In the genomic region with DNA sequence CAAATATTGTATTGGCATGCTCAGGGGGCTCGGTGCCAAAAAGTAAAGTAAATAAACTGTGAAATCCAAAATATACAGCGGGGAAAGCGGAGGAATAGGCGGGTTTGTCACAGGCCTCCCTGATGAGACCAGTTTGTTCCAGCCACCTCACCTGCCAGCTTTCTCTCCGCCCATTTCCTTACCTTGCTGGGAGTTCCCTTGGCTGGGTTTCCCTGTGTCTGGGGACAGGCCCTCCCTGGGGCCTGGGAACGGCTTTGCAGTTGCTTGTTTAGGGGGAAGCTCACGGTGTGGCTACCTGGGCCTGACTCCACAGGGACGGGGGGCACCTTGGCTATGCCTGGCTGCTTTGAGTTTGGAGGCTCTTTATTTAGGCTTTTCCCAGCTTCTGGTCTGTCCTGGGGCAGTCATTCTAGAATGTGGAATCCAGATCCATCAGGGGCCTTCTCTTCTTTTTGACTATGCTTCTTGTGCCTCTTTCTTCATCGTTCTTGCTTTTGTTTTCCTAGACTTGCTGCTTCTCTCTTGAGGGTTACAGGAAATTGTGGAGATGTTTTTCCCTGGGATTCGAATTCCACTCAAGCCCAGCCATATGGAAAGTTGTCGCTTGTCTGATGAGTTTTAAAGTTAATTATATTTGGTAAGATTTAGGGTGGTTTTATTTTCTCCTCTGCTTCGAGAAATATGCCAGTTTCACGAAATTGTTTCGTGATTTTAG, we compare ENCODE assay signal across 9 cellular contexts. TPM values are rescaled to one million over a fixed set of nuclear protein-coding genes. Genes with fewer than 3 reads are reported as not detected.
DNase-seq lines count a peak whose midpoint lies in the region; ATAC-seq and TF ChIP-seq lines count a peak whose summit lies in the region.
"Had no signal": no experiment of that assay in that cellular context is flagged by ENCODE, and none has a peak within 500 bp of the region (broad histone marks: within the 10 kb centered on the region; RNA-seq: fewer than 3 reads in every experiment).

No MANE protein-coding gene starts in this region.

- no peaks in the 10 kb centered on the region for H3K9me3 Mint-ChIP-seq in mesothelial cell of epicardium
- H3K9me3 Mint-ChIP-seq: stimulated activated naive B cell treated with anti-CD40 and anti-IgM and Interleukin-4, amounts not matched to agents 10 μg/mL and 1 μg/mL and 100 μg/mL, for 72 hours had no signal

- H3K4me1 ChIP-seq in heart left ventricle (peaks cover 0 to 41% (median 5%) of the 10 kb centered on the region in 12 donors), right cardiac atrium (ENCODE audit: control insufficient read depth, insufficient read depth, low read length) (no peaks in the 10 kb centered on the region), breast epithelium (peaks cover 0 to 5% of the 10 kb centered on the region in 2 donors), vagina (peaks cover 39% of the 10 kb centered on the region)

- TF ChIP-seq POLR2A in heart left ventricle (IDR thresholded peaks at IDR 0.05) (no peak), breast epithelium (IDR thresholded peaks at IDR 0.05) (no peak), vagina (IDR thresholded peaks at IDR 0.05) (no peak)

- peak overlapping the region; percentile 98 for H3K27ac Mint-ChIP-seq in mesothelial cell of epicardium

- peak overlapping the region in 6 of 12 donors; percentile 23 to 87 (median 70) for H3K27ac ChIP-seq in heart left ventricle
- H3K27ac ChIP-seq in right cardiac atrium (ENCODE audit: low read length): no peak overlapping the region
- H3K27ac ChIP-seq in breast epithelium: peak overlapping the region in 1 of 2 donors; percentile 89
- H3K27ac ChIP-seq in vagina: peak overlapping the region; percentile 89

- whole genome bisulfite sequencing in heart left ventricle, 4 donors: 60 to 70% (median 64%) methylated on average over 14 of the region's 14 CpGs
- 57% methylated on average over 14 of the region's 14 CpGs for WGBS in right cardiac atrium

- peaks cover 19 to 93% (median 51%) of the 10 kb centered on the region in 9 donors for H3K27me3 ChIP-seq in heart left ventricle
- H3K27me3 ChIP-seq in right cardiac atrium (ENCODE audit: control insufficient read depth, insufficient read depth): no peaks in the 10 kb centered on the region
- H3K27me3 ChIP-seq in breast epithelium: peaks cover 0 to 34% of the 10 kb centered on the region in 2 donors
- no peaks in the 10 kb centered on the region for H3K27me3 ChIP-seq in vagina

- peak overlapping the region; percentile 89 for H3K4me3 Mint-ChIP-seq in mesothelial cell of epicardium

- no peaks in the 10 kb centered on the region for H3K36me3 Mint-ChIP-seq in mesothelial cell of epicardium
- H3K36me3 Mint-ChIP-seq: stimulated activated naive B cell treated with anti-CD40 and anti-IgM and Interleukin-4, amounts not matched to agents 10 μg/mL and 1 μg/mL and 100 μg/mL, for 72 hours had no signal

- H3K4me3 ChIP-seq in heart left ventricle (peak overlapping the region in 10 of 12 donors; percentile 45 to 71 (median 55)), right cardiac atrium (ENCODE audit: low read length) (no peak overlapping the region), breast epithelium (peak overlapping the region; percentile 50 to 78 (median 59)), vagina (peak overlapping the region; percentile 53 to 60)

- intact Hi-C loops in heart left ventricle (cut with DNase I): loop anchor here in 3 of 10 donors (5.0 to 10.0 kb wide), 5 partner anchors 127 to 337 kb away; no protein-coding TSS in a partner anchor
- intact Hi-C loops in right cardiac atrium (cut with DNase I): no loop called here
- intact Hi-C loops in breast epithelium (cut with DNase I; ENCODE audit: low total_unique reads): no loop called here
- intact Hi-C loops in vagina (cut with DNase I): no loop called here

- H3K36me3 ChIP-seq in heart left ventricle (no peaks in the 10 kb centered on the region), breast epithelium (no peaks in the 10 kb centered on the region), vagina (no peaks in the 10 kb centered on the region)

- no peak for ATAC-seq in heart left ventricle
- ATAC-seq in right cardiac atrium: no peak
- ATAC-seq in HG03354 (IDR thresholded peaks at IDR 0.05; ENCODE audit: poor library complexity, severe bottlenecking, unreplicated experiment): no peak
- no peak for ATAC-seq in HG03521 (IDR thresholded peaks at IDR 0.05; ENCODE audit: unreplicated experiment)
- ATAC-seq: stimulated activated naive B cell treated with anti-CD40 and anti-IgM and Interleukin-4, amounts not matched to agents 10 μg/mL and 1 μg/mL and 100 μg/mL, for 72 hours had no signal

- H3K27me3 Mint-ChIP-seq in mesothelial cell of epicardium (ENCODE audit: low read depth): no peaks in the 10 kb centered on the region

- peaks cover 68% of the 10 kb centered on the region for H3K4me1 Mint-ChIP-seq in mesothelial cell of epicardium

- peak in 1 of 5 donors; percentile 32 for DNase-seq in heart left ventricle
- DNase-seq in right cardiac atrium: no peak
- DNase-seq in breast epithelium (ENCODE audit: low spot score in 2 of 2): no peak
- no peak for DNase-seq in mesothelial cell of epicardium (ENCODE audit: low spot score in 2 of 2, unreplicated experiment in 2 of 2)
- peak in 1 of 2 donors; percentile 88 for DNase-seq in vagina (ENCODE audit: extremely low spot score in 2 of 2)
- DNase-seq in SK-N-DZ (ENCODE audit: low spot score): no peak
- DNase-seq: stimulated activated naive B cell treated with anti-CD40 and anti-IgM and Interleukin-4, amounts not matched to agents 10 μg/mL and 1 μg/mL and 100 μg/mL, for 72 hours had no signal

- H3K9me3 ChIP-seq in heart left ventricle (no peaks in the 10 kb centered on the region), right cardiac atrium (ENCODE audit: control insufficient read depth, low read length) (no peaks in the 10 kb centered on the region), breast epithelium (no peaks in the 10 kb centered on the region), vagina (no peaks in the 10 kb centered on the region)

- no peak for TF ChIP-seq CTCF in heart left ventricle (IDR thresholded peaks at IDR 0.05)
- TF ChIP-seq CTCF in breast epithelium (IDR thresholded peaks at IDR 0.05): no peak
- TF ChIP-seq CTCF in mesothelial cell of epicardium (IDR thresholded peaks at IDR 0.05; ENCODE audit: unreplicated experiment): no peak
- TF ChIP-seq CTCF in vagina (IDR thresholded peaks at IDR 0.05): no peak

RNA-seq across cellular contexts. Expression of a gene that starts 2.3 kb away (rescaled TPM):
- total RNA-seq in heart left ventricle: 1 to 10 TPM in 5 of 9 donors, under 1 TPM in 4; 0.67 to 4.1 (median 1.0) TPM
- polyA plus RNA-seq in heart left ventricle: 1 to 10 TPM in 1 of 2 donors, under 1 TPM in 1; 0.30 to 1.4 TPM
- 1 to 10 TPM; 2.8 to 4.8 (median 4.4) TPM for total RNA-seq in right cardiac atrium
- polyA plus RNA-seq in right cardiac atrium: 0.86 TPM
- total RNA-seq in breast epithelium: 1 to 10 TPM in 2 of 3 donors, under 1 TPM in 1; 0.96 to 3.6 (median 1.0) TPM
- 65.3 to 67.0 TPM (median 65.6 TPM) in 3 replicates for total RNA-seq in mesothelial cell of epicardium
- total RNA-seq in vagina: 16.2 TPM
- polyA plus RNA-seq in SK-N-DZ (2014; cell fraction: cytosol; rRNA removed): 5.9 and 6.5 TPM in 2 replicates
- 7.2 and 10.6 TPM in 2 replicates for polyA plus RNA-seq in SK-N-DZ (2014; cell fraction: nucleus; rRNA removed)
